Comparison of ENCODE assay signal across 9 cellular contexts in genomic region chr10:88138319-88138848, GRCh38.
A peak's percentile ranks its signal among the peaks of the same experiment; 100 is the strongest.
DNase-seq lines count a peak whose midpoint lies in the region; ATAC-seq and TF ChIP-seq lines count a peak whose summit lies in the region.
"Had no signal": no experiment of that assay in that cellular context is flagged by ENCODE, and none has a peak within 500 bp of the region (broad histone marks: within the 10 kb centered on the region; RNA-seq: fewer than 3 reads in every experiment).

No MANE protein-coding gene starts in this region.

- H3K4me1 Mint-ChIP-seq in memory B cell, result peaks cover 9% of the 10 kb centered on the region

- peaks cover 3% of the 10 kb centered on the region for H3K36me3 Mint-ChIP-seq in memory B cell

- H3K9me3 Mint-ChIP-seq in memory B cell, result peaks cover 3% of the 10 kb centered on the region

- no peak for DNase-seq in memory B cell (ENCODE audit: low spot score in 2 of 2)
- no peak for DNase-seq in NCI-H345 treated with DMSO at 0.1 percent for 48 hours (lab: John Stamatoyannopoulos, UW; ENCODE audit: unreplicated experiment)
- no peak for DNase-seq in thyroid gland
- no peak for DNase-seq in psoas muscle
- no peak for DNase-seq in germinal center (ENCODE audit: low spot score)
- DNase-seq: amniotic stem cell had no signal

- H3K9me3 ChIP-seq in thyroid gland (no peaks in the 10 kb centered on the region), psoas muscle (no peaks in the 10 kb centered on the region)

- H3K27me3 ChIP-seq in thyroid gland, result no peaks in the 10 kb centered on the region
- no peaks in the 10 kb centered on the region for H3K27me3 ChIP-seq in psoas muscle (ENCODE audit: insufficient read depth in 3 of 3, low read length in 2 of 3)

- H3K36me3 ChIP-seq in thyroid gland, result no peaks in the 10 kb centered on the region
- H3K36me3 ChIP-seq in psoas muscle (ENCODE audit: insufficient read depth in 1 of 2, low read depth in 1 of 2), result no peaks in the 10 kb centered on the region

- no peak for TF ChIP-seq CTCF in thyroid gland (IDR thresholded peaks at IDR 0.05)
- no peak for TF ChIP-seq CTCF in psoas muscle (IDR thresholded peaks at IDR 0.05)

- H3K27ac Mint-ChIP-seq in memory B cell, result no peak overlapping the region

- ATAC-seq in GM18909 (IDR thresholded peaks at IDR 0.05; ENCODE audit: poor library complexity, unreplicated experiment) (peak; percentile 87), GM21619 (IDR thresholded peaks at IDR 0.05; ENCODE audit: unreplicated experiment) (peak; percentile 88), HG03378 (IDR thresholded peaks at IDR 0.05; ENCODE audit: unreplicated experiment) (peak; percentile 89), memory B cell (ENCODE audit: low read depth) (peak; percentile 44), psoas muscle (no peak)

- H3K4me3 ChIP-seq in thyroid gland (replicated peaks in 1 of 3) (no peak overlapping the region), psoas muscle (no peak overlapping the region)

- no peak for TF ChIP-seq POLR2A in thyroid gland (IDR thresholded peaks at IDR 0.05)

- no peak overlapping the region for H3K4me3 Mint-ChIP-seq in memory B cell

- 80 to 90% methylated on average over 2 of the region's 2 CpGs for WGBS in thyroid gland, 2 donors
- 80 to 82% (median 80%) methylated on average over 2 of the region's 2 CpGs for WGBS in psoas muscle, 3 donors

- peaks cover 22 to 23% of the 10 kb centered on the region in 2 donors for H3K4me1 ChIP-seq in thyroid gland
- H3K4me1 ChIP-seq in psoas muscle, result no peaks in the 10 kb centered on the region

- H3K27ac ChIP-seq in thyroid gland, result no peak overlapping the region
- H3K27ac ChIP-seq in psoas muscle, result no peak overlapping the region

- intact Hi-C loops in thyroid gland (cut with DNase I) (no loop called here), psoas muscle (cut with DNase I) (no loop called here)

- no peaks in the 10 kb centered on the region for H3K27me3 Mint-ChIP-seq in memory B cell

Comparison
In these comparisons a context has a peak if more than half of its experiments do, and no peak if none do; other contexts are left out.
1. ATAC-seq: peak in GM18909 (single experiment), GM21619 (single experiment), HG03378 (single experiment) and memory B cell (single experiment); none in psoas muscle (0 of 4).